ENCODE assay signal across 15 cellular contexts in the genomic region with DNA sequence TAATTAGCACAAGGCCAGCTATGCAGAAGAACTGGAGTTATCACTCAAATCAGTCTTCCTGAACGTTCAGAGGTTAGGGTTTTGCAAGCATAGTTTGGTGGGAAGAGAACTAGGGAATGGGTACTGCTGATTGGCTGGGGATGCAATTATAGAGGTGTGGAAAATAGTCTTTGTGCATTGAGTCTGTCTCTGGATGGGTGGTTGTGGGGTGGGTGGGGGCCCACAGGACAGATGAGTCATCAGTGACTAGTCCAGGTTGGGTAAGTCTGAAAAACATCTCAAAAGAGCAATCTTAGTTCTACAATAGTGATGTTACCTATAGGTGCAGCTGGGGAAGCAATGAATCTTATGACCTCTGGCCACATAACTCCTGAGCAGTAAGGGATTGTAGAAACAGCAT.
DNase-seq lines count a peak whose midpoint lies in the region; ATAC-seq, FAIRE-seq and TF ChIP-seq lines count a peak whose summit lies in the region.
"Had no signal": no experiment of that assay in that cellular context is flagged by ENCODE, and none has a peak within 500 bp of the region (broad histone marks: within the 10 kb centered on the region; RNA-seq: fewer than 3 reads in every experiment).

No MANE protein-coding gene starts in this region.

- TF ChIP-seq CTCF in mammary epithelial cell (conservative IDR thresholded peaks at IDR 0.05 in 1 of 2, IDR thresholded peaks at IDR 0.05 in 1 of 2; ENCODE audit: extremely low read depth in 1 of 2, insufficient read depth in 1 of 2, low read depth in 1 of 2, low read length in 2 of 2) (no peak), osteocyte (IDR thresholded peaks at IDR 0.05) (no peak)

- no peaks in the 10 kb centered on the region for H3K27me3 ChIP-seq in mammary epithelial cell (ENCODE audit: insufficient read depth, low read length)
- H3K27me3 ChIP-seq: transverse colon had no signal

- H4K20me1 ChIP-seq in mammary epithelial cell (ENCODE audit: insufficient read depth, low read length): no peaks in the 10 kb centered on the region

- no peak overlapping the region for H3K4me3 ChIP-seq in mammary epithelial cell (replicated peaks in 1 of 3; ENCODE audit: insufficient read depth in 1 of 3, low read depth in 2 of 3, low read length in 3 of 3)
- H3K4me3 ChIP-seq: transverse colon had no signal

- CTCF ChIA-PET in mammary epithelial cell (lab: Charles Lee; ENCODE audit: low non-redundant PET): no interaction called here

- H3K4me1 Mint-ChIP-seq in activated T-cell treated with anti-CD3 and anti-CD28 coated beads, Interleukin-2, amount 50 U/mL, for 24 hours (ENCODE audit: low read depth): peaks cover 42% of the 10 kb centered on the region
- H3K4me1 Mint-ChIP-seq in osteocyte (ENCODE audit: unreplicated experiment): peaks cover 42% of the 10 kb centered on the region

- H3K4me1 ChIP-seq in mammary epithelial cell (ENCODE audit: insufficient read depth, low read length): peaks cover 29% of the 10 kb centered on the region

- intact Hi-C loops in mammary epithelial cell (cut with micrococcal nuclease): loop anchor here (2.0 kb wide), 1 partner anchor 80 kb away; no protein-coding TSS in a partner anchor
- intact Hi-C loops in head of caudate nucleus (cut with DNase I): no loop called here

- H3K4me2 ChIP-seq in mammary epithelial cell (ENCODE audit: insufficient read depth, low read depth, low read length): peak overlapping the region; percentile 4
- H3K4me2 ChIP-seq: KMS-11 had no signal

- H3K4me3 Mint-ChIP-seq in activated T-cell treated with anti-CD3 and anti-CD28 coated beads, Interleukin-2, amount 50 U/mL, for 24 hours: no peak overlapping the region
- H3K4me3 Mint-ChIP-seq in osteocyte (ENCODE audit: unreplicated experiment): no peak overlapping the region
- H3K4me3 Mint-ChIP-seq: activated naive CD8-positive, alpha-beta T cell treated with anti-CD3 and anti-CD28 coated beads, Interleukin-2, amount 10 ng/mL, durations not matched to agents 7 days and 5 days; T-cell had no signal

- 0% methylated on average over 1 of the region's 1 CpG for WGBS in mammary epithelial cell (ENCODE audit: low coverage, missing lambda C conversion rate)

- peak overlapping the region; percentile 92 for H3K27ac ChIP-seq in mammary epithelial cell (ENCODE audit: insufficient read depth, low read depth, low read length)
- H3K27ac ChIP-seq: KMS-11, transverse colon had no signal

- FAIRE-seq in GM12892 (lab: Jason Lieb, UNC): no peak
- FAIRE-seq: colon had no signal

- BruUV-seq in mammary epithelial cell (replicated peaks; lab: Mats Ljungman, UMichigan): no TSS peak

- in situ Hi-C loops in mammary epithelial cell (cut with MboI; ENCODE audit: low sequenced_read_pairs in 2 of 2): no loop called here

- H3K36me3 Mint-ChIP-seq in activated T-cell treated with anti-CD3 and anti-CD28 coated beads, Interleukin-2, amount 50 U/mL, for 24 hours (ENCODE audit: low read depth): no peaks in the 10 kb centered on the region
- H3K36me3 Mint-ChIP-seq in osteocyte (ENCODE audit: unreplicated experiment): peaks cover 2% of the 10 kb centered on the region

- peak; percentile 19 for DNase-seq in activated T-cell treated with anti-CD3 and anti-CD28 coated beads for 48 hours (ENCODE audit: low read depth)
- DNase-seq in activated T-cell treated with anti-CD3 and anti-CD28 coated beads, Interleukin-2, amount 50 U/mL, for 24 hours: no peak
- peak; percentile 44 for DNase-seq in HT1080 (ENCODE audit: low read depth)
- peak; percentile 95 for DNase-seq in mammary epithelial cell
- DNase-seq in osteocyte (ENCODE audit: extremely low spot score, unreplicated experiment): no peak
- DNase-seq in GM12892 (ENCODE audit: insufficient read length): no peak
- no peak for DNase-seq in head of caudate nucleus
- DNase-seq: activated CD4-positive, alpha-beta T cell treated with anti-CD3 and anti-CD28 coated beads for 4 hours; activated naive CD8-positive, alpha-beta T cell treated with anti-CD3 and anti-CD28 coated beads, Interleukin-2, amount 10 ng/mL, durations not matched to agents 7 days and 5 days; NCI-H2029 treated with DMSO at 0.1 percent for 48 hours; transverse colon had no signal

- TF ChIP-seq POLR2A in GM12892 (IDR thresholded peaks at IDR 0.05; ENCODE audit: low read depth, low read length): no peak

- no peak overlapping the region for H2AFZ ChIP-seq in mammary epithelial cell (ENCODE audit: low read depth, low read length)

- H3K79me2 ChIP-seq in mammary epithelial cell (ENCODE audit: insufficient read depth, low read length): no peaks in the 10 kb centered on the region

- dilution Hi-C loops in mammary epithelial cell (cut with HindIII; ENCODE audit: low sequenced_read_pairs): loop anchor here (10.0 kb wide), 2 partner anchors 80 to 130 kb away; no protein-coding TSS in a partner anchor

- no peaks in the 10 kb centered on the region for H3K27me3 Mint-ChIP-seq in activated T-cell treated with anti-CD3 and anti-CD28 coated beads, Interleukin-2, amount 50 U/mL, for 24 hours
- no peaks in the 10 kb centered on the region for H3K27me3 Mint-ChIP-seq in osteocyte (ENCODE audit: unreplicated experiment)
- H3K27me3 Mint-ChIP-seq: activated naive CD8-positive, alpha-beta T cell treated with anti-CD3 and anti-CD28 coated beads, Interleukin-2, amount 10 ng/mL, durations not matched to agents 7 days and 5 days; T-cell had no signal

- peaks cover 9% of the 10 kb centered on the region for H3K9me3 ChIP-seq in mammary epithelial cell (replicated peaks; ENCODE audit: insufficient read depth, low read length)
- H3K9me3 ChIP-seq: transverse colon had no signal

- peaks cover 15% of the 10 kb centered on the region for H3K9me3 Mint-ChIP-seq in activated T-cell treated with anti-CD3 and anti-CD28 coated beads, Interleukin-2, amount 50 U/mL, for 24 hours
- peaks cover 9% of the 10 kb centered on the region for H3K9me3 Mint-ChIP-seq in osteocyte (ENCODE audit: unreplicated experiment)

- no peak overlapping the region for H3K27ac Mint-ChIP-seq in activated T-cell treated with anti-CD3 and anti-CD28 coated beads, Interleukin-2, amount 50 U/mL, for 24 hours
- peak overlapping the region; percentile 92 for H3K27ac Mint-ChIP-seq in osteocyte (ENCODE audit: unreplicated experiment)
- H3K27ac Mint-ChIP-seq: activated naive CD8-positive, alpha-beta T cell treated with anti-CD3 and anti-CD28 coated beads, Interleukin-2, amount 10 ng/mL, durations not matched to agents 7 days and 5 days had no signal

- H3K36me3 ChIP-seq in mammary epithelial cell (ENCODE audit: insufficient read depth, low read length): no peaks in the 10 kb centered on the region
- H3K36me3 ChIP-seq: transverse colon had no signal

- peak overlapping the region; percentile 44 for H3K9ac ChIP-seq in mammary epithelial cell (ENCODE audit: insufficient read depth, low read length)
- H3K9ac ChIP-seq: KMS-11 had no signal

- no peak for ATAC-seq in GM21381 (IDR thresholded peaks at IDR 0.05; ENCODE audit: unreplicated experiment)

Comparison
In these comparisons a context has a peak if more than half of its experiments do, and no peak if none do; other contexts are left out.
1. DNase-seq: peak in activated T-cell treated with anti-CD3 and anti-CD28 coated beads for 48 hours (single experiment), HT1080 (single experiment) and mammary epithelial cell (single experiment); none in activated T-cell treated with anti-CD3 and anti-CD28 coated beads, Interleukin-2, amount 50 U/mL, for 24 hours (single experiment), osteocyte (single experiment), GM12892 (single experiment) and head of caudate nucleus (0 of 42).